In the genomic region with DNA sequence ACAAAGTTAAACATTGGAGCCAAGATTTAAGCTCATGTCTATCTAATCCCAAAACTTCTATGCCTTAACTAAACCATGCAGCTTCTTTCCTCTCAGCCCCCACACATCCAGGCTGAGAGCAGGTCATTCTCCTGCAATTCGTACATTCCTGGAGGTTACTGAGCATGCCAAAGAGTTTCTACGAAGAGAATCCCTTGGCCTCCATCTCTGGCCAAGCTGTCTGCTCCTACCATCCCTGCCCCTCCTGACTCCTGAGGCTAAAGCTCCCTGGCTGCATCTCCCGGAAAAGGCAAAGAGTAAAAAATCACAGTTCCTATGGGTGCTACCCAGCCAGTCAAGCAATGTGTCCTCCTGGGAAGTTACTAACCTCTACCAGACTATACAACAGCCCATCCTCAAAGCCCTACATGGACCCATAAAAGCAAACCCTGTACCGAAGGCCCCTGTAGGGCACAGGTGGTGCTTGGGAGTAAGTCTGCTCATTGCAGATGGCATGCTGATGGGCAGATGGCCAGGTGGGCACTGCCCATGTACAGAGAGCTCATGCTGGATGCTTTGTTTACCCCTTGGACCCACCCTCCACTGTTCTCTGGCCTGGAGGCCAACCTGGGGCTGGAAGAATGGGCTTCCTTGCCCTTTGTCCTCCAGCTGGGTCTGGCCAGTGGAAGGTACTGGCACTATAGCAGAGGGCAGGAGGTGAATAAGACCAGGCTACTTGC, we compare ENCODE assay signal across 15 cellular contexts.
DNase-seq lines count a peak whose midpoint lies in the region; ATAC-seq and TF ChIP-seq lines count a peak whose summit lies in the region.
"Had no signal": no experiment of that assay in that cellular context is flagged by ENCODE, and none has a peak within 500 bp of the region (broad histone marks: within the 10 kb centered on the region; RNA-seq: fewer than 3 reads in every experiment).

No MANE protein-coding gene starts in this region.

- no peaks in the 10 kb centered on the region for H3K9me3 Mint-ChIP-seq in activated T-helper 2 cell treated with anti-CD3 and anti-CD28 coated beads, Interferon-gamma antibody, Interleukin-2, Interleukin-4, amounts not matched to agents 10 μg/mL and 5 μg/mL and 100 μg/mL, durations not matched to agents 14 hours and 24 hours and 36 hours

- no peak overlapping the region for H3K27ac Mint-ChIP-seq in activated T-helper 2 cell treated with anti-CD3 and anti-CD28 coated beads, Interferon-gamma antibody, Interleukin-2, Interleukin-4, amounts not matched to agents 10 μg/mL and 5 μg/mL and 100 μg/mL, durations not matched to agents 14 hours and 24 hours and 36 hours

- TF ChIP-seq CTCF in VCaP (conservative IDR thresholded peaks at IDR 0.05) (no peak), kidney epithelial cell (IDR thresholded peaks at IDR 0.05; ENCODE audit: insufficient read depth, low read length, poor library complexity, severe bottlenecking) (no peak), thoracic aorta (IDR thresholded peaks at IDR 0.05) (no peak)

- H3K9me3 ChIP-seq in thoracic aorta, result no peaks in the 10 kb centered on the region
- H3K9me3 ChIP-seq: mucosa of descending colon had no signal

- H3K4me3 Mint-ChIP-seq in activated T-helper 2 cell treated with anti-CD3 and anti-CD28 coated beads, Interferon-gamma antibody, Interleukin-2, Interleukin-4, amounts not matched to agents 10 μg/mL and 5 μg/mL and 100 μg/mL, durations not matched to agents 14 hours and 24 hours and 36 hours (ENCODE audit: low read depth), result no peak overlapping the region

- H3K36me3 Mint-ChIP-seq in activated T-helper 2 cell treated with anti-CD3 and anti-CD28 coated beads, Interferon-gamma antibody, Interleukin-2, Interleukin-4, amounts not matched to agents 10 μg/mL and 5 μg/mL and 100 μg/mL, durations not matched to agents 14 hours and 24 hours and 36 hours (ENCODE audit: low read depth), result no peaks in the 10 kb centered on the region

- peaks cover 2% of the 10 kb centered on the region for H3K27me3 Mint-ChIP-seq in activated T-helper 2 cell treated with anti-CD3 and anti-CD28 coated beads, Interferon-gamma antibody, Interleukin-2, Interleukin-4, amounts not matched to agents 10 μg/mL and 5 μg/mL and 100 μg/mL, durations not matched to agents 14 hours and 24 hours and 36 hours (ENCODE audit: low read depth)

- DNase-seq in DMS 273 (lab: John Stamatoyannopoulos, UW; ENCODE audit: unreplicated experiment) (peak; percentile 37), DMS 273 treated with DMSO at 0.1 percent for 48 hours (lab: John Stamatoyannopoulos, UW) (no peak), kidney epithelial cell (ENCODE audit: low read depth) (peak; percentile 65), thoracic aorta (ENCODE audit: low spot score) (no peak)
- DNase-seq in activated T-helper 2 cell treated with anti-CD3 and anti-CD28 coated beads, Interferon-gamma antibody, Interleukin-2, Interleukin-4, amounts not matched to agents 10 μg/mL and 5 μg/mL and 100 μg/mL, durations not matched to agents 14 hours and 24 hours and 36 hours (ENCODE audit: low spot score), result no peak
- DNase-seq: activated CD4-positive, alpha-beta T cell treated with anti-CD3 and anti-CD28 coated beads, Interleukin-2, amount 50 U/mL, for 4 hours; activated effector memory CD4-positive, alpha-beta T cell treated with Interleukin-2 at 50 U/mL for 16 hours; cerebellar nuclear complex; COR-L47; NCI-H345 had no signal

- H3K27ac ChIP-seq in VCaP (peak overlapping the region; percentile 71), thoracic aorta (peak overlapping the region; percentile 78 to 86)
- H3K27ac ChIP-seq: 22Rv1 had no signal

- H3K4me3 ChIP-seq in kidney epithelial cell (ENCODE audit: low read depth, low read length) (no peak overlapping the region), thoracic aorta (no peak overlapping the region)
- H3K4me3 ChIP-seq: mucosa of descending colon had no signal

- no peak for ATAC-seq in thoracic aorta (ENCODE audit: insufficient number of reproducible peaks, low FRiP score, low read depth)
- no peak for ATAC-seq in GM19463 (IDR thresholded peaks at IDR 0.05; ENCODE audit: unreplicated experiment)
- no peak for ATAC-seq in HG02852 (IDR thresholded peaks at IDR 0.05; ENCODE audit: unreplicated experiment)

- intact Hi-C loops in activated T-helper 2 cell treated with anti-CD3 and anti-CD28 coated beads, Interferon-gamma antibody, Interleukin-2, Interleukin-4, amounts not matched to agents 10 μg/mL and 5 μg/mL and 100 μg/mL, durations not matched to agents 14 hours and 24 hours and 36 hours (cut with micrococcal nuclease), result no loop called here

- H3K36me3 ChIP-seq in kidney epithelial cell (ENCODE audit: control insufficient read depth, insufficient read depth, low read length), result no peaks in the 10 kb centered on the region
- H3K36me3 ChIP-seq in thoracic aorta, result no peaks in the 10 kb centered on the region

- no peaks in the 10 kb centered on the region for H3K4me1 Mint-ChIP-seq in activated T-helper 2 cell treated with anti-CD3 and anti-CD28 coated beads, Interferon-gamma antibody, Interleukin-2, Interleukin-4, amounts not matched to agents 10 μg/mL and 5 μg/mL and 100 μg/mL, durations not matched to agents 14 hours and 24 hours and 36 hours (ENCODE audit: low read depth)

- peaks cover 17 to 82% of the 10 kb centered on the region in 2 donors for H3K4me1 ChIP-seq in thoracic aorta (ENCODE audit: control insufficient read depth in 1 of 2, low read depth in 2 of 2)

- H3K27me3 ChIP-seq in kidney epithelial cell (ENCODE audit: control insufficient read depth, insufficient read depth, low read length), result no peaks in the 10 kb centered on the region
- H3K27me3 ChIP-seq in thoracic aorta (replicated peaks; ENCODE audit: insufficient read depth), result no peaks in the 10 kb centered on the region

Comparison
In these comparisons a context has a peak if more than half of its experiments do, and no peak if none do; other contexts are left out.
1. DNase-seq: peak in DMS 273 (single experiment) and kidney epithelial cell (single experiment); none in DMS 273 treated with DMSO at 0.1 percent for 48 hours (single experiment), thoracic aorta (single experiment) and activated T-helper 2 cell treated with anti-CD3 and anti-CD28 coated beads, Interferon-gamma antibody, Interleukin-2, Interleukin-4, amounts not matched to agents 10 μg/mL and 5 μg/mL and 100 μg/mL, durations not matched to agents 14 hours and 24 hours and 36 hours (single experiment).